Comparison of ENCODE assay signal across 28 cellular contexts in the genomic region with DNA sequence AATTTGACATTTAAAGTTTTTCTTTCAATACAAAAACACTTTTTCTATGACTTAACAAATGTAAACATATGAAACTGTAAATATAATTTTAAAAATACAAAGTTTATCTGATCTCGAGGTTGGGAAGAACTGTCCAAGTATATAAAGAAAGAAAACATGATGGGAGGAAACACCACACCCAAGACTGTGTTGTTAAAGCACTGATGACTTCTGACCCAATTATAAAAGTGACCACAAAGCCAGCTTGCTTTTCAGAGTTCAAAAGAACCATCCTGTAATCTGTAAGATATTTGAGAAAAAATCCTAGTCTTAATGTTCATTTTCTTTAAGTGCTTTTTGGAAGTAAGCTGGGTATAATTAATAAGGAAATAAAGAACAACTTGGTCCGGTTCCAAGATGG.
"Had no signal": no experiment of that assay in that cellular context is flagged by ENCODE, and none has a peak within 500 bp of the region (broad histone marks: within the 10 kb centered on the region; RNA-seq: fewer than 3 reads in every experiment).

No MANE protein-coding gene starts in this region.

- H3K27ac ChIP-seq: neural progenitor cell, ovary, parathyroid adenoma, psoas muscle, right lobe of liver, sigmoid colon, stomach, suprapubic skin, testis, tibial artery, transverse colon, upper lobe of right lung, uterus had no signal

- H3K27me3 ChIP-seq: neural progenitor cell, ovary, right lobe of liver, sigmoid colon, stomach, suprapubic skin, testis, tibial artery, transverse colon, upper lobe of right lung, uterus had no signal

- H3K27ac Mint-ChIP-seq: naive thymus-derived CD4-positive, alpha-beta T cell; nephron; neural progenitor cell; progenitor cell of endocrine pancreas; stimulated activated effector memory CD8-positive, alpha-beta T cell treated with anti-CD3 and anti-CD28 coated beads, Interleukin-12 subunit alpha, Interleukin-12 subunit beta, amount 100 ng/mL, for 72 hours; stimulated activated naive B cell treated with anti-CD40 and anti-IgM and Interleukin-4, amounts not matched to agents 10 μg/mL and 1 μg/mL and 100 μg/mL, for 72 hours; stimulated activated naive CD8-positive, alpha-beta T cell treated with anti-CD3 and anti-CD28 coated beads, Interleukin-15, Interleukin-2, amounts not matched to agents 100 ng/mL and 50 ng/mL, for 24 hours; type B pancreatic cell had no signal

- H3K9me3 ChIP-seq: ovary, psoas muscle, right lobe of liver, sigmoid colon, stomach, suprapubic skin, testis, tibial artery, transverse colon, upper lobe of right lung, uterus had no signal

- H3K27me3 Mint-ChIP-seq: naive thymus-derived CD4-positive, alpha-beta T cell; progenitor cell of endocrine pancreas; stimulated activated naive B cell treated with anti-CD40 and anti-IgM and Interleukin-4, amounts not matched to agents 10 μg/mL and 1 μg/mL and 100 μg/mL, for 72 hours; stimulated activated naive CD8-positive, alpha-beta T cell treated with anti-CD3 and anti-CD28 coated beads, Interleukin-15, Interleukin-2, amounts not matched to agents 100 ng/mL and 50 ng/mL, for 24 hours; type B pancreatic cell had no signal

- H3K4me1 Mint-ChIP-seq: nephron; neural progenitor cell; stimulated activated effector memory CD8-positive, alpha-beta T cell treated with anti-CD3 and anti-CD28 coated beads, Interleukin-12 subunit alpha, Interleukin-12 subunit beta, amount 100 ng/mL, for 72 hours; stimulated activated naive B cell treated with anti-CD40 and anti-IgM and Interleukin-4, amounts not matched to agents 10 μg/mL and 1 μg/mL and 100 μg/mL, for 72 hours had no signal

- H3K79me2 ChIP-seq: parathyroid adenoma had no signal

- H3K4me3 ChIP-seq: neural progenitor cell, ovary, psoas muscle, right lobe of liver, sigmoid colon, stomach, suprapubic skin, testis, tibial artery, transverse colon, upper lobe of right lung, uterus had no signal

- H3K9me3 Mint-ChIP-seq: stimulated activated effector memory CD8-positive, alpha-beta T cell treated with anti-CD3 and anti-CD28 coated beads, Interleukin-12 subunit alpha, Interleukin-12 subunit beta, amount 100 ng/mL, for 72 hours had no signal

- H3K36me3 ChIP-seq: ovary, right lobe of liver, uterus had no signal

- H3K4me3 Mint-ChIP-seq: naive thymus-derived CD4-positive, alpha-beta T cell; nephron; neural progenitor cell; stimulated activated effector memory CD8-positive, alpha-beta T cell treated with anti-CD3 and anti-CD28 coated beads, Interleukin-12 subunit alpha, Interleukin-12 subunit beta, amount 100 ng/mL, for 72 hours; stimulated activated naive B cell treated with anti-CD40 and anti-IgM and Interleukin-4, amounts not matched to agents 10 μg/mL and 1 μg/mL and 100 μg/mL, for 72 hours; stimulated activated naive CD8-positive, alpha-beta T cell treated with anti-CD3 and anti-CD28 coated beads, Interleukin-15, Interleukin-2, amounts not matched to agents 100 ng/mL and 50 ng/mL, for 24 hours; type B pancreatic cell had no signal

- H3K4me1 ChIP-seq: neural progenitor cell, parathyroid adenoma, psoas muscle, sigmoid colon, suprapubic skin, testis, transverse colon, upper lobe of right lung, uterus had no signal

- DNase-seq: naive thymus-derived CD4-positive, alpha-beta T cell; occipital lobe; ovary; right lobe of liver; sigmoid colon; small intestine; stimulated activated CD4-positive, alpha-beta T cell treated with anti-CD3 and anti-CD28 coated beads, Interleukin-15, amount 100 ng/mL, for 24 hours; stimulated activated CD4-positive, alpha-beta T cell treated with anti-CD3 and anti-CD28 coated beads, Interleukin-2, amount 100 ng/mL, for 24 hours; stimulated activated CD4-positive, alpha-beta T cell treated with anti-CD3 and anti-CD28 coated beads, Interleukin-2, amount 100 ng/mL, for 48 hours; stimulated activated CD4-positive, alpha-beta T cell treated with anti-CD3 and anti-CD28 coated beads, Interleukin-4, amount 100 ng/mL, for 24 hours; stimulated activated naive B cell treated with anti-CD40 and anti-IgM and Interleukin-4, amounts not matched to agents 10 μg/mL and 1 μg/mL and 100 μg/mL, for 72 hours; stimulated activated naive CD4-positive, alpha-beta T cell treated with Interleukin-2 at 50 U/mL for 16 hours; stomach; substantia nigra; testis; transverse colon; upper lobe of right lung; uterus had no signal

- ATAC-seq: naive thymus-derived CD4-positive, alpha-beta T cell; psoas muscle; right lobe of liver; stimulated activated effector memory CD8-positive, alpha-beta T cell treated with anti-CD3 and anti-CD28 coated beads, Interleukin-12 subunit alpha, Interleukin-12 subunit beta, amount 100 ng/mL, for 72 hours; stimulated activated naive B cell treated with anti-CD40 and anti-IgM and Interleukin-4, amounts not matched to agents 10 μg/mL and 1 μg/mL and 100 μg/mL, for 72 hours; upper lobe of right lung had no signal

- H2AFZ ChIP-seq: neural progenitor cell, parathyroid adenoma had no signal

- H3K9ac ChIP-seq: neural progenitor cell, parathyroid adenoma had no signal

- H3K4me2 ChIP-seq: neural progenitor cell had no signal
